ENCODE assay signal across 1 cellular context in the genomic region with DNA sequence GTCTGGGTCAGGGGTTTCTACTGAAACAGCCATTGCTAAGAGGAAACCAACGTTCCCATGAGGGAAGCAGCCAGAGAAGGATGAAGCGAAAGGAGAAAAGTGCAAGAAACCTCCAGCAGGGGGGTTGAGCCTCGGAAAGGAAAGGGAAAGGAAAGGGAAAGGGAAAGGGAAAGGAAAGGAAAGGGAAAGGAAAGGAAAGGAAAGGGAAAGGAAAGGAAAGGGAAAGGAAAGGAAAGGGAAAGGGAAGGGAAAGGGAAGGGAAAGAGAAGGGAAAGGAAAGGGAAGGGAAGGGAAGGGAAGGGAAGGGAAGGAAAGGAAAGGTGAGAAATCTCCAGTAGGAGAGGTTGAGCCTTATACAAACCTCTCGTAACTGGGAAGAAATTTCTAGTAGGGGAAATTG.
TF ChIP-seq lines count a peak whose summit lies in the region.

No MANE protein-coding gene starts in this region.

TF ChIP-seq in K562, 482 proteins besides CTCF, POLR2A, EP300 and RAD21:
- 0 out of 2 replicates have a peak, but pooled peaks have one; percentile 21 for TF ChIP-seq OTX1 (CRISPR knock-in tag; IDR thresholded peaks at IDR 0.05)
- TF ChIP-seq, protein P1, sequence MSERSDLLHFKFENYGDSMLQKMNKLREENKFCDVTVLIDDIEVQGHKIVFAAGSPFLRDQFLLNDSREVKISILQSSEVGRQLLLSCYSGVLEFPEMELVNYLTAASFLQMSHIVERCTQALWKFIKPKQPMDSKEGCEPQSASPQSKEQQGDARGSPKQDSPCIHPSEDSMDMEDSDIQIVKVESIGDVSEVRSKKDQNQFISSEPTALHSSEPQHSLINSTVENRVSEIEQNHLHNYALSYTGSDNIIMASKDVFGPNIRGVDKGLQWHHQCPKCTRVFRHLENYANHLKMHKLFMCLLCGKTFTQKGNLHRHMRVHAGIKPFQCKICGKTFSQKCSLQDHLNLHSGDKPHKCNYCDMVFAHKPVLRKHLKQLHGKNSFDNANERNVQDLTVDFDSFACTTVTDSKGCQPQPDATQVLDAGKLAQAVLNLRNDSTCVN (CRISPR knock-in tag; IDR thresholded peaks at IDR 0.05): peak; percentile 27; the same call in 1 of the 2 replicates
- TF ChIP-seq ARID2 (IDR thresholded peaks at IDR 0.05): 0 out of 2 replicates have a peak, but pooled peaks have one; percentile 33
- TF ChIP-seq EHMT2 (IDR thresholded peaks at IDR 0.05): peak; percentile 38; the same call in 1 of the 2 replicates
- TF ChIP-seq BCOR (IDR thresholded peaks at IDR 0.05): 0 out of 2 replicates have a peak, but pooled peaks have one; percentile 20
- TF ChIP-seq HDGF (IDR thresholded peaks at IDR 0.05): peak; percentile 71; the same call in 1 of the 2 replicates
- TF ChIP-seq ZNF512 (tag; IDR thresholded peaks at IDR 0.05): peak; percentile 86
- peak; percentile 24; the same call in 1 of the 2 replicates for TF ChIP-seq HINFP (tag; conservative IDR thresholded peaks at IDR 0.05; ENCODE audit: low read depth)
- TF ChIP-seq, protein P2, sequence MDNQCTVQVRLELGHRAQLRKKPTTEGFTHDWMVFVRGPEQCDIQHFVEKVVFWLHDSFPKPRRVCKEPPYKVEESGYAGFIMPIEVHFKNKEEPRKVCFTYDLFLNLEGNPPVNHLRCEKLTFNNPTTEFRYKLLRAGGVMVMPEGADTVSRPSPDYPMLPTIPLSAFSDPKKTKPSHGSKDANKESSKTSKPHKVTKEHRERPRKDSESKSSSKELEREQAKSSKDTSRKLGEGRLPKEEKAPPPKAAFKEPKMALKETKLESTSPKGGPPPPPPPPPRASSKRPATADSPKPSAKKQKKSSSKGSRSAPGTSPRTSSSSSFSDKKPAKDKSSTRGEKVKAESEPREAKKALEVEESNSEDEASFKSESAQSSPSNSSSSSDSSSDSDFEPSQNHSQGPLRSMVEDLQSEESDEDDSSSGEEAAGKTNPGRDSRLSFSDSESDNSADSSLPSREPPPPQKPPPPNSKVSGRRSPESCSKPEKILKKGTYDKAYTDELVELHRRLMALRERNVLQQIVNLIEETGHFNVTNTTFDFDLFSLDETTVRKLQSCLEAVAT (IDR thresholded peaks at IDR 0.05): peak; percentile 33 to 45; a peak in 1 of 4 replicates
- TF ChIP-seq, protein P3, sequence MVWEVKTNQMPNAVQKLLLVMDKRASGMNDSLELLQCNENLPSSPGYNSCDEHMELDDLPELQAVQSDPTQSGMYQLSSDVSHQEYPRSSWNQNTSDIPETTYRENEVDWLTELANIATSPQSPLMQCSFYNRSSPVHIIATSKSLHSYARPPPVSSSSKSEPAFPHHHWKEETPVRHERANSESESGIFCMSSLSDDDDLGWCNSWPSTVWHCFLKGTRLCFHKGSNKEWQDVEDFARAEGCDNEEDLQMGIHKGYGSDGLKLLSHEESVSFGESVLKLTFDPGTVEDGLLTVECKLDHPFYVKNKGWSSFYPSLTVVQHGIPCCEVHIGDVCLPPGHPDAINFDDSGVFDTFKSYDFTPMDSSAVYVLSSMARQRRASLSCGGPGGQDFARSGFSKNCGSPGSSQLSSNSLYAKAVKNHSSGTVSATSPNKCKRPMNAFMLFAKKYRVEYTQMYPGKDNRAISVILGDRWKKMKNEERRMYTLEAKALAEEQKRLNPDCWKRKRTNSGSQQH (CRISPR knock-in tag; IDR thresholded peaks at IDR 0.05): peak; percentile 54; the same call in 1 of the 2 replicates
- TF ChIP-seq SMARCA4 (IDR thresholded peaks at IDR 0.05): 0 out of 2 replicates have a peak, but pooled peaks have one; percentile 28
- TF ChIP-seq MTA1 (IDR thresholded peaks at IDR 0.05; ENCODE audit: borderline replicate concordance): peak; percentile 44; the same call in 1 of the 2 replicates
- 0 out of 2 replicates have a peak, but pooled peaks have one; percentile 22 for TF ChIP-seq ARID1B (IDR thresholded peaks at IDR 0.05)
- TF ChIP-seq LARP7 (IDR thresholded peaks at IDR 0.05): 0 out of 2 replicates have a peak, but pooled peaks have one; percentile 36
- TF ChIP-seq SMARCA5 (IDR thresholded peaks at IDR 0.05): 0 out of 2 replicates have a peak, but pooled peaks have one; percentile 28
- 0 out of 4 replicates have a peak, but pooled peaks of 1 of the 2 experiments have one; percentile 36 for TF ChIP-seq HDAC1 (IDR thresholded peaks at IDR 0.05)
- TF ChIP-seq, protein P4, sequence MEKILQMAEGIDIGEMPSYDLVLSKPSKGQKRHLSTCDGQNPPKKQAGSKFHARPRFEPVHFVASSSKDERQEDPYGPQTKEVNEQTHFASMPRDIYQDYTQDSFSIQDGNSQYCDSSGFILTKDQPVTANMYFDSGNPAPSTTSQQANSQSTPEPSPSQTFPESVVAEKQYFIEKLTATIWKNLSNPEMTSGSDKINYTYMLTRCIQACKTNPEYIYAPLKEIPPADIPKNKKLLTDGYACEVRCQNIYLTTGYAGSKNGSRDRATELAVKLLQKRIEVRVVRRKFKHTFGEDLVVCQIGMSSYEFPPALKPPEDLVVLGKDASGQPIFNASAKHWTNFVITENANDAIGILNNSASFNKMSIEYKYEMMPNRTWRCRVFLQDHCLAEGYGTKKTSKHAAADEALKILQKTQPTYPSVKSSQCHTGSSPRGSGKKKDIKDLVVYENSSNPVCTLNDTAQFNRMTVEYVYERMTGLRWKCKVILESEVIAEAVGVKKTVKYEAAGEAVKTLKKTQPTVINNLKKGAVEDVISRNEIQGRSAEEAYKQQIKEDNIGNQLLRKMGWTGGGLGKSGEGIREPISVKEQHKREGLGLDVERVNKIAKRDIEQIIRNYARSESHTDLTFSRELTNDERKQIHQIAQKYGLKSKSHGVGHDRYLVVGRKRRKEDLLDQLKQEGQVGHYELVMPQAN (IDR thresholded peaks at IDR 0.05; ENCODE audit: borderline replicate concordance): 0 out of 2 replicates have a peak, but pooled peaks have one; percentile 33
- TF ChIP-seq CSDE1 (IDR thresholded peaks at IDR 0.05): 0 out of 4 replicates have a peak, but pooled peaks of 1 of the 2 experiments have one; percentile 38
- TF ChIP-seq, protein P5, sequence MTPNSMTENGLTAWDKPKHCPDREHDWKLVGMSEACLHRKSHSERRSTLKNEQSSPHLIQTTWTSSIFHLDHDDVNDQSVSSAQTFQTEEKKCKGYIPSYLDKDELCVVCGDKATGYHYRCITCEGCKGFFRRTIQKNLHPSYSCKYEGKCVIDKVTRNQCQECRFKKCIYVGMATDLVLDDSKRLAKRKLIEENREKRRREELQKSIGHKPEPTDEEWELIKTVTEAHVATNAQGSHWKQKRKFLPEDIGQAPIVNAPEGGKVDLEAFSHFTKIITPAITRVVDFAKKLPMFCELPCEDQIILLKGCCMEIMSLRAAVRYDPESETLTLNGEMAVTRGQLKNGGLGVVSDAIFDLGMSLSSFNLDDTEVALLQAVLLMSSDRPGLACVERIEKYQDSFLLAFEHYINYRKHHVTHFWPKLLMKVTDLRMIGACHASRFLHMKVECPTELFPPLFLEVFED (CRISPR knock-in tag; conservative IDR thresholded peaks at IDR 0.05): peak; percentile 80
- TF ChIP-seq TRIM24 (IDR thresholded peaks at IDR 0.05): peak in 1 of 2 experiments; percentile 22; a peak in 1 of 4 replicates
TF ChIP-seq in K562: peak in this region for 20; not testable (repeated sequence) for 462.
